9 cellular contexts compared by ENCODE assay signal in genomic region chr11:121930004-121930965, GRCh38.
DNase-seq lines count a peak whose midpoint lies in the region; ATAC-seq lines count a peak whose summit lies in the region.
"Had no signal": no experiment of that assay in that cellular context is flagged by ENCODE, and none has a peak within 500 bp of the region (broad histone marks: within the 10 kb centered on the region; RNA-seq: fewer than 3 reads in every experiment).

No MANE protein-coding gene starts in this region.

- H3K9ac ChIP-seq in ES-I3 (ENCODE audit: low read depth, low read length) (peak overlapping the region; percentile 61), HUES64 (ENCODE audit: low read depth, low read length) (no peak overlapping the region), trophoblast cell (ENCODE audit: low read length) (no peak overlapping the region)

- H3K4ac ChIP-seq in trophoblast cell (ENCODE audit: low read depth, low read length) = no peak overlapping the region

- H3K4me2 ChIP-seq in trophoblast cell (ENCODE audit: low read length) = peak overlapping the region; percentile 50

- no peak overlapping the region for H2AK5ac ChIP-seq in trophoblast cell (ENCODE audit: low read length)

- peaks cover 3% of the 10 kb centered on the region for H3K79me1 ChIP-seq in trophoblast cell (ENCODE audit: low read length)

- H3K9me3 ChIP-seq in ES-I3 (ENCODE audit: control insufficient read depth, insufficient read depth, low read length) = no peaks in the 10 kb centered on the region
- no peaks in the 10 kb centered on the region for H3K9me3 ChIP-seq in HUES64 (ENCODE audit: insufficient read depth, low read depth, low read length)
- H3K9me3 ChIP-seq in trophoblast cell (ENCODE audit: insufficient read depth, low read depth, low read length) = peaks cover 2% of the 10 kb centered on the region

- H3K4me1 ChIP-seq in ES-I3 (ENCODE audit: insufficient read depth, low read length) (peaks cover 17% of the 10 kb centered on the region), HUES64 (ENCODE audit: insufficient read depth, low read length) (peaks cover 37% of the 10 kb centered on the region), trophoblast cell (ENCODE audit: control insufficient read depth in 1 of 2, insufficient read depth in 2 of 2, low read length in 2 of 2) (peaks cover 0 to 10% of the 10 kb centered on the region in 2 experiments)

- no peak overlapping the region for H3K14ac ChIP-seq in trophoblast cell (ENCODE audit: low read length)

- no peak overlapping the region for H2BK120ac ChIP-seq in trophoblast cell (ENCODE audit: insufficient read depth, low read length, poor library complexity)

- peak overlapping the region; percentile 56 for H3K4me3 ChIP-seq in HUES64 (ENCODE audit: low read length)
- no peak overlapping the region for H3K4me3 ChIP-seq in trophoblast cell (ENCODE audit: low read depth, low read length)

- H2BK12ac ChIP-seq in trophoblast cell (ENCODE audit: low read length) = no peak overlapping the region

- H4K91ac ChIP-seq in trophoblast cell (ENCODE audit: low read depth, low read length) = no peak overlapping the region

- H2BK5ac ChIP-seq in trophoblast cell (ENCODE audit: low read depth, low read length, poor library complexity) = no peak overlapping the region

- H3K79me2 ChIP-seq in trophoblast cell (ENCODE audit: control insufficient read depth, insufficient read depth, low read length, poor library complexity) = no peaks in the 10 kb centered on the region

- H3K27me3 ChIP-seq in HUES64 (ENCODE audit: insufficient read depth, low read length) = peaks cover 30% of the 10 kb centered on the region
- no peaks in the 10 kb centered on the region for H3K27me3 ChIP-seq in trophoblast cell (ENCODE audit: insufficient read depth, low read length)

- H3K23ac ChIP-seq in trophoblast cell (ENCODE audit: low read length) = no peak overlapping the region

- H3K36me3 ChIP-seq in ES-I3 (ENCODE audit: insufficient read depth, low read length) (no peaks in the 10 kb centered on the region), HUES64 (ENCODE audit: insufficient read depth, low read length) (no peaks in the 10 kb centered on the region), trophoblast cell (ENCODE audit: control insufficient read depth in 1 of 2, insufficient read depth in 2 of 2, low read length in 2 of 2) (no peaks in the 10 kb centered on the region)

- DNase-seq in fibroblast of peridontal ligament (ENCODE audit: extremely low read depth) (peak; percentile 50), trophoblast cell (no peak), NCI-H2171 (lab: John Stamatoyannopoulos, UW) (no peak), T-helper 2 cell (no peak), DMS 273 (lab: John Stamatoyannopoulos, UW; ENCODE audit: unreplicated experiment) (no peak)
- DNase-seq: NCI-H1930 had no signal

- no peak overlapping the region for H3K18ac ChIP-seq in trophoblast cell (ENCODE audit: low read length)

- no peak overlapping the region for H2AFZ ChIP-seq in trophoblast cell (ENCODE audit: insufficient read depth, low read length, poor library complexity)

- no peak overlapping the region for H4K12ac ChIP-seq in trophoblast cell (ENCODE audit: low read depth, low read length)

- no peak for ATAC-seq in HG03175 (IDR thresholded peaks at IDR 0.05; ENCODE audit: unreplicated experiment)

- 45% methylated on average over 18 of the region's 18 CpGs for WGBS in HUES64
- WGBS in trophoblast cell (ENCODE audit: extremely low coverage, insufficient coverage, insufficient read length) = no CpG with 5 or more reads among the region's 18 CpGs

- H3K27ac ChIP-seq in HUES64 (ENCODE audit: low read depth, low read length) (no peak overlapping the region), trophoblast cell (ENCODE audit: low read depth, low read length) (no peak overlapping the region)

- H4K8ac ChIP-seq in trophoblast cell (ENCODE audit: low read depth, low read length) = no peak overlapping the region
